10 cellular contexts compared by ENCODE assay signal in genomic region chr12:561908-562593, GRCh38.
A peak's percentile ranks its signal among the peaks of the same experiment; 100 is the strongest.
DNase-seq lines count a peak whose midpoint lies in the region; ATAC-seq and TF ChIP-seq lines count a peak whose summit lies in the region.
"Had no signal": no experiment of that assay in that cellular context is flagged by ENCODE, and none has a peak within 500 bp of the region (broad histone marks: within the 10 kb centered on the region; RNA-seq: fewer than 3 reads in every experiment).

No MANE protein-coding gene starts in this region.

- CTCF ChIA-PET in MCF 10A (lab: Yijun Ruan, JAX) (interaction anchor here (0.5 to 0.9 kb wide), 4 partner anchors 15 to 1073 kb away, joined by 3 to 4 read pairs (median 4); no protein-coding TSS in a partner anchor), GM10248 (lab: Yijun Ruan, JAX) (interaction anchor here (1.0 to 1.6 kb wide), 4 partner anchors 10 to 377 kb away, joined by 3 to 4 read pairs (median 3); no protein-coding TSS in a partner anchor)

- intact Hi-C loops in breast epithelium (cut with DNase I; ENCODE audit: low total_unique reads) = no loop called here
- intact Hi-C loops in MCF 10A (cut with micrococcal nuclease) = no loop called here
- intact Hi-C loops in activated T-helper 2 cell treated with anti-CD3 and anti-CD28 coated beads, Interferon-gamma antibody, Interleukin-2, Interleukin-4, amounts not matched to agents 10 μg/mL and 5 μg/mL and 100 μg/mL, durations not matched to agents 14 hours and 24 hours and 36 hours (cut with micrococcal nuclease) = loop anchor here (1.0 to 5.0 kb wide), 2 partner anchors 9 to 385 kb away; partner anchors contain the start of gene RAD52

- TF ChIP-seq POLR2A in breast epithelium (IDR thresholded peaks at IDR 0.05) (no peak), tibial nerve (IDR thresholded peaks at IDR 0.05) (peak in 1 of 2 donors; percentile 40)

- no peak for TF ChIP-seq CTCF in breast epithelium (IDR thresholded peaks at IDR 0.05)
- TF ChIP-seq CTCF in MCF 10A (IDR thresholded peaks at IDR 0.05; ENCODE audit: unreplicated experiment) = no peak
- TF ChIP-seq CTCF in lung (IDR thresholded peaks at IDR 0.05; ENCODE audit: control extremely low read depth, extremely low read depth) = no peak
- no peak for TF ChIP-seq CTCF in tibial nerve (IDR thresholded peaks at IDR 0.05)
- TF ChIP-seq CTCF in GM10248 (IDR thresholded peaks at IDR 0.05; ENCODE audit: control extremely low read depth, extremely low read depth, low read depth, missing control alignments) = no peak

- H3K27me3 ChIP-seq in breast epithelium (no peaks in the 10 kb centered on the region), lung (ENCODE audit: control insufficient read depth, insufficient read depth) (no peaks in the 10 kb centered on the region), tibial nerve (no peaks in the 10 kb centered on the region)

- H3K36me3 ChIP-seq in breast epithelium (no peaks in the 10 kb centered on the region), lung (ENCODE audit: control insufficient read depth in 2 of 2, insufficient read depth in 2 of 2, low read length in 2 of 2) (peaks cover 0 to 6% of the 10 kb centered on the region in 2 donors), tibial nerve (peaks cover 0 to 63% (median 0%) of the 10 kb centered on the region in 3 donors)

- H3K9me3 ChIP-seq in breast epithelium (no peaks in the 10 kb centered on the region), lung (ENCODE audit: control insufficient read depth in 2 of 2, insufficient read depth in 1 of 2, low read length in 1 of 2) (no peaks in the 10 kb centered on the region), tibial nerve (no peaks in the 10 kb centered on the region)

- peaks cover 25% of the 10 kb centered on the region for H3K27me3 Mint-ChIP-seq in MCF 10A (ENCODE audit: insufficient read depth, unreplicated experiment)
- no peaks in the 10 kb centered on the region for H3K27me3 Mint-ChIP-seq in activated T-helper 2 cell treated with anti-CD3 and anti-CD28 coated beads, Interferon-gamma antibody, Interleukin-2, Interleukin-4, amounts not matched to agents 10 μg/mL and 5 μg/mL and 100 μg/mL, durations not matched to agents 14 hours and 24 hours and 36 hours (ENCODE audit: low read depth)

- H3K27ac Mint-ChIP-seq in MCF 10A (ENCODE audit: low read depth, unreplicated experiment) = no peak overlapping the region
- peak overlapping the region; percentile 15 for H3K27ac Mint-ChIP-seq in activated T-helper 2 cell treated with anti-CD3 and anti-CD28 coated beads, Interferon-gamma antibody, Interleukin-2, Interleukin-4, amounts not matched to agents 10 μg/mL and 5 μg/mL and 100 μg/mL, durations not matched to agents 14 hours and 24 hours and 36 hours

- H3K4me1 ChIP-seq in breast epithelium (peaks cover 0 to 3% of the 10 kb centered on the region in 2 donors), lung (ENCODE audit: control insufficient read depth in 2 of 2, insufficient read depth in 2 of 2, low read length in 2 of 2) (no peaks in the 10 kb centered on the region), tibial nerve (peaks cover 0 to 8% (median 0%) of the 10 kb centered on the region in 4 donors)

- 24 to 50% methylated on average over 19 of the region's 19 CpGs for WGBS in lung, 2 donors
- 60 to 65% methylated on average over 19 of the region's 19 CpGs for WGBS in tibial nerve, 2 donors

- POLR2A ChIA-PET in MCF 10A (lab: Yijun Ruan, JAX) = interaction anchor here (0.7 kb wide), 1 partner anchor 9 kb away, joined by 3 read pairs; no protein-coding TSS in a partner anchor
- POLR2A ChIA-PET in GM10248 (lab: Yijun Ruan, JAX) = no interaction called here

- H3K36me3 Mint-ChIP-seq in MCF 10A (ENCODE audit: insufficient read depth, unreplicated experiment) = no peaks in the 10 kb centered on the region
- H3K36me3 Mint-ChIP-seq in activated T-helper 2 cell treated with anti-CD3 and anti-CD28 coated beads, Interferon-gamma antibody, Interleukin-2, Interleukin-4, amounts not matched to agents 10 μg/mL and 5 μg/mL and 100 μg/mL, durations not matched to agents 14 hours and 24 hours and 36 hours (ENCODE audit: low read depth) = peaks cover 30% of the 10 kb centered on the region

- peak overlapping the region in 2 of 3 donors; percentile 33 to 39 for H3K4me3 ChIP-seq in breast epithelium
- H3K4me3 ChIP-seq in lung = no peak overlapping the region
- H3K4me3 ChIP-seq in tibial nerve = peak overlapping the region in 1 of 4 donors; percentile 32

- ATAC-seq in lung (ENCODE audit: insufficient read depth, low FRiP score) (peak; percentile 69), HG03565 (IDR thresholded peaks at IDR 0.05; ENCODE audit: unreplicated experiment) (no peak)

- H3K4me1 Mint-ChIP-seq in MCF 10A (ENCODE audit: insufficient read depth, unreplicated experiment) = no peaks in the 10 kb centered on the region
- peaks cover 32% of the 10 kb centered on the region for H3K4me1 Mint-ChIP-seq in activated T-helper 2 cell treated with anti-CD3 and anti-CD28 coated beads, Interferon-gamma antibody, Interleukin-2, Interleukin-4, amounts not matched to agents 10 μg/mL and 5 μg/mL and 100 μg/mL, durations not matched to agents 14 hours and 24 hours and 36 hours (ENCODE audit: low read depth)

- H3K4me3 Mint-ChIP-seq in MCF 10A (ENCODE audit: unreplicated experiment) = no peak overlapping the region
- H3K4me3 Mint-ChIP-seq in activated T-helper 2 cell treated with anti-CD3 and anti-CD28 coated beads, Interferon-gamma antibody, Interleukin-2, Interleukin-4, amounts not matched to agents 10 μg/mL and 5 μg/mL and 100 μg/mL, durations not matched to agents 14 hours and 24 hours and 36 hours (ENCODE audit: low read depth) = peak overlapping the region; percentile 22

- no peak for DNase-seq in breast epithelium (ENCODE audit: low spot score in 2 of 2)
- DNase-seq in MCF 10A (ENCODE audit: unreplicated experiment) = no peak
- no peak for DNase-seq in activated T-helper 2 cell treated with anti-CD3 and anti-CD28 coated beads, Interferon-gamma antibody, Interleukin-2, Interleukin-4, amounts not matched to agents 10 μg/mL and 5 μg/mL and 100 μg/mL, durations not matched to agents 14 hours and 24 hours and 36 hours (ENCODE audit: low spot score)
- DNase-seq in lung (ENCODE audit: low spot score) = no peak
- peak in 1 of 2 donors; percentile 64 for DNase-seq in tibial nerve (ENCODE audit: low spot score in 2 of 2)
- DNase-seq in GM10248 (ENCODE audit: extremely low spot score) = no peak
- no peak for DNase-seq in middle frontal gyrus (ENCODE audit: extremely low spot score, low spot score)
- DNase-seq: activated CD8-positive, alpha-beta memory T cell treated with anti-CD3 and anti-CD28 coated beads, Interleukin-2, amount 50 U/mL, for 4 hours; central memory CD4-positive, alpha-beta T cell had no signal

- TF ChIP-seq EP300 in tibial nerve (IDR thresholded peaks at IDR 0.05) = peak in 1 of 2 donors; percentile 70

- H3K27ac ChIP-seq in breast epithelium (no peak overlapping the region), lung (ENCODE audit: low read depth in 1 of 2, low read length in 1 of 2) (peak overlapping the region in 1 of 2 donors; percentile 66), tibial nerve (peak overlapping the region in 3 of 4 donors; percentile 25 to 68 (median 62))

- no TSS peak for BruUV-seq in MCF 10A (replicated peaks; lab: Mats Ljungman, UMichigan)

- H3K9me3 Mint-ChIP-seq in MCF 10A (ENCODE audit: unreplicated experiment) = no peaks in the 10 kb centered on the region
- H3K9me3 Mint-ChIP-seq in activated T-helper 2 cell treated with anti-CD3 and anti-CD28 coated beads, Interferon-gamma antibody, Interleukin-2, Interleukin-4, amounts not matched to agents 10 μg/mL and 5 μg/mL and 100 μg/mL, durations not matched to agents 14 hours and 24 hours and 36 hours = no peaks in the 10 kb centered on the region

Comparison
In these comparisons a context has a peak if more than half of its experiments do, and no peak if none do; other contexts are left out.
1. H3K27ac ChIP-seq: peak in tibial nerve (3 of 4); none in breast epithelium (0 of 2).